In the genomic region with DNA sequence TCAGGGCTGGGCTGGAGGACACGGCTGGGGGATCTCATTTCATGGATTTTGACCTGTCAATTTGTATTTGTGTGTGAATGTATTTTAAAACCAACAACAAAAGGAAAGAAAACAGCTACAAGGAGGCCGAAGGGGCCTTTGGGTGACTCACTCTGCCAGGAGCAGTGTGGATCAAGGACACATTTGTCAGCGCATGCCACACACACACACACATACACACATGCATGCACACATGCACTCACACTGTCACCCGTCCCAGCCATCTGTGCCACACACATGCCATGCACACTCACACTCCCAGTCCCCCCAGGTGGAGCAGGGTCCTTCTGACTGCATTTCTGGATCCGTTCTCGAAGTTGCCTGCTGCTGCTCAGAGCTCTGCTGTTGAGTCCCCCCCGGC, we compare ENCODE assay signal across 20 cellular contexts. TPM values are rescaled to one million over a fixed set of nuclear protein-coding genes. Genes with fewer than 3 reads are reported as not detected.
A peak's percentile ranks its signal among the peaks of the same experiment; 100 is the strongest.
DNase-seq lines count a peak whose midpoint lies in the region; ATAC-seq and TF ChIP-seq lines count a peak whose summit lies in the region.
"Had no signal": no experiment of that assay in that cellular context is flagged by ENCODE, and none has a peak within 500 bp of the region (broad histone marks: within the 10 kb centered on the region; RNA-seq: fewer than 3 reads in every experiment).

No MANE protein-coding gene starts in this region.

- no peaks in the 10 kb centered on the region for H3K27me3 Mint-ChIP-seq in activated T-helper 17 cell treated with anti-CD3 and anti-CD28 coated beads, Interleukin-2, amount 50 U/mL, for 72 hours
- H3K27me3 Mint-ChIP-seq in CD14-positive monocyte (ENCODE audit: low read depth in 3 of 3), result peaks cover 1 to 10% (median 3%) of the 10 kb centered on the region in 3 donors

- H3K4me1 Mint-ChIP-seq in activated T-helper 17 cell treated with anti-CD3 and anti-CD28 coated beads, Interleukin-2, amount 50 U/mL, for 72 hours, result peaks cover 15% of the 10 kb centered on the region
- H3K4me1 Mint-ChIP-seq in CD14-positive monocyte, result no peaks in the 10 kb centered on the region

- ATAC-seq in activated T-helper 17 cell treated with anti-CD3 and anti-CD28 coated beads, Interleukin-2, amount 50 U/mL, for 72 hours (replicated peaks), result no peak
- ATAC-seq: activated T-cell treated with anti-CD3 and anti-CD28 coated beads, Interleukin-2, amount 50 U/mL, for 4 hours; PC-3; right lobe of liver had no signal

- intact Hi-C loops in CD14-positive monocyte (cut with micrococcal nuclease), result no loop called here

- no peak overlapping the region for H3K4me3 Mint-ChIP-seq in activated T-helper 17 cell treated with anti-CD3 and anti-CD28 coated beads, Interleukin-2, amount 50 U/mL, for 72 hours
- H3K4me3 Mint-ChIP-seq in CD14-positive monocyte, result no peak overlapping the region
- H3K4me3 Mint-ChIP-seq: activated T-cell treated with anti-CD3 and anti-CD28 coated beads, Interleukin-2, amount 50 U/mL, for 4 hours had no signal

- no peak for TF ChIP-seq CTCF in CD14-positive monocyte (IDR thresholded peaks at IDR 0.05)

- H3K27ac Mint-ChIP-seq in activated T-helper 17 cell treated with anti-CD3 and anti-CD28 coated beads, Interleukin-2, amount 50 U/mL, for 72 hours, result peak overlapping the region; percentile 48
- no peak overlapping the region for H3K27ac Mint-ChIP-seq in CD14-positive monocyte

- peak; percentile 40 for DNase-seq in Ammon's horn (ENCODE audit: low spot score)
- peak; percentile 19 for DNase-seq in EL
- DNase-seq in iris pigment epithelial cell (ENCODE audit: low read depth), result peak; percentile 26
- no peak for DNase-seq in CD14-positive monocyte (ENCODE audit: low spot score)
- no peak for DNase-seq in NOMO-1 (lab: John Stamatoyannopoulos, UW; ENCODE audit: unreplicated experiment in 2 of 2)
- no peak for DNase-seq in GOT3 (lab: John Stamatoyannopoulos, UW)
- no peak for DNase-seq in NCI-H82 treated with DMSO at 0.1 percent for 48 hours (lab: John Stamatoyannopoulos, UW; ENCODE audit: unreplicated experiment)
- DNase-seq: activated CD4-positive, alpha-beta T cell treated with anti-CD3 and anti-CD28 coated beads, Interleukin-2, amount 50 U/mL, for 4 hours; activated T-cell treated with anti-CD3 and anti-CD28 coated beads, Interleukin-2, amount 50 U/mL, for 4 hours; cerebellar nuclear complex; effector CD4-positive, alpha-beta T cell; glutamatergic neuron; left ventricle myocardium inferior; NCI-H774; PC-3; right lobe of liver; SJCRH30; thyroid gland had no signal

- H3K9me3 Mint-ChIP-seq in activated T-helper 17 cell treated with anti-CD3 and anti-CD28 coated beads, Interleukin-2, amount 50 U/mL, for 72 hours, result no peaks in the 10 kb centered on the region
- no peaks in the 10 kb centered on the region for H3K9me3 Mint-ChIP-seq in CD14-positive monocyte
- H3K9me3 Mint-ChIP-seq: activated T-cell treated with anti-CD3 and anti-CD28 coated beads, Interleukin-2, amount 50 U/mL, for 4 hours had no signal

- H3K36me3 Mint-ChIP-seq in activated T-helper 17 cell treated with anti-CD3 and anti-CD28 coated beads, Interleukin-2, amount 50 U/mL, for 72 hours (ENCODE audit: low read depth), result peaks cover 63% of the 10 kb centered on the region
- H3K36me3 Mint-ChIP-seq in CD14-positive monocyte, result no peaks in the 10 kb centered on the region

RNA-seq across cellular contexts. Expression of gene SPOCK2, which starts 26.0 kb away (rescaled TPM):
- total RNA-seq in activated T-helper 17 cell treated with anti-CD3 and anti-CD28 coated beads, Interleukin-2, amount 50 U/mL, for 72 hours, result 100 to 1,000 TPM; 161 to 191 TPM
- 1 to 10 TPM in 1 of 2 donors, under 1 TPM in 1; 0.45 to 1.6 TPM for polyA plus RNA-seq in CD14-positive monocyte
- total RNA-seq: HT1080 had no signal

Comparison
In these comparisons a context has a peak if more than half of its experiments do, and no peak if none do; other contexts are left out.
1. DNase-seq: peak in Ammon's horn (single experiment), EL (single experiment) and iris pigment epithelial cell (single experiment); none in CD14-positive monocyte (single experiment), NOMO-1 (0 of 2), GOT3 (single experiment) and NCI-H82 treated with DMSO at 0.1 percent for 48 hours (single experiment).